9 cellular contexts compared by ENCODE assay signal in the genomic region with DNA sequence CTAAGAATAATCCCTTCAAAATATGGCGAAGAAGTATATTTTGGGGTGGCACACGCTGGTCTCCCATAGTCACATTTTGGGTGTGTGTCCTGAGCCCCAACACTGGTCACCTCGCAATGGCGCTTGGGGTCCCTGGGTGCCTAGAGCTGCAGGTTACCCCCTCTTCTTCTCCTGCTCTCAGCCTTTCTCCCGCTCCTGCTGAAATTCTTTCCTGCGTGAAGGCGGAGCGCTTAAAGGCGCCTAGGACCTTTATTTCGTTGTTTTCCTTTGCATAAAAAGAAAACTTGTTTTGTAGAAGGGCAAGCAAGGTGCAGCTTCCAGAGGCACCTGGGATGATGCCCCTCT. TPM values are rescaled to one million over a fixed set of nuclear protein-coding genes. Genes with fewer than 3 reads are reported as not detected.
DNase-seq lines count a peak whose midpoint lies in the region; TF ChIP-seq lines count a peak whose summit lies in the region.
"Had no signal": no experiment of that assay in that cellular context is flagged by ENCODE, and none has a peak within 500 bp of the region (broad histone marks: within the 10 kb centered on the region; RNA-seq: fewer than 3 reads in every experiment).

No MANE protein-coding gene starts in this region.

- H4K91ac ChIP-seq in neuronal stem cell (ENCODE audit: low read depth, low read length, poor library complexity), result no peak overlapping the region

- CTCF ChIA-PET in CD4-positive, alpha-beta memory T cell (lab: Charles Lee; ENCODE audit: partially characterized antibody), result interaction anchor here (1.2 to 7.8 kb wide), 2 partner anchors 13 to 23 kb away, joined by 4 to 142 read pairs; no protein-coding TSS in a partner anchor

- intact Hi-C loops in CD4-positive, alpha-beta memory T cell (cut with micrococcal nuclease), result loop anchor here (5.0 kb wide), 1 partner anchor 51 kb away; no protein-coding TSS in a partner anchor

- H3K27me3 ChIP-seq in CD4-positive, alpha-beta memory T cell (ENCODE audit: insufficient read depth, low read length), result no peaks in the 10 kb centered on the region
- H3K27me3 ChIP-seq in Loucy (ENCODE audit: insufficient read depth, low read length, poor library complexity, severe bottlenecking), result peaks cover 23% of the 10 kb centered on the region
- H3K27me3 ChIP-seq in ectodermal cell (ENCODE audit: control insufficient read depth, insufficient read depth, low read length, poor library complexity, severe bottlenecking), result peaks cover 51% of the 10 kb centered on the region
- H3K27me3 ChIP-seq in neuronal stem cell (ENCODE audit: control insufficient read depth in 3 of 3, insufficient read depth in 3 of 3, low read depth in 1 of 3, low read length in 3 of 3), result peaks cover 0 to 80% (median 24%) of the 10 kb centered on the region in 3 experiments

- H3K36me3 ChIP-seq in CD4-positive, alpha-beta memory T cell (ENCODE audit: insufficient read depth, low read length), result no peaks in the 10 kb centered on the region
- H3K36me3 ChIP-seq in Loucy (ENCODE audit: insufficient read depth, low read length) (no peaks in the 10 kb centered on the region), ectodermal cell (ENCODE audit: control insufficient read depth, insufficient read depth, low read length) (no peaks in the 10 kb centered on the region), neuronal stem cell (replicated peaks in 1 of 2; ENCODE audit: control insufficient read depth in 2 of 2, insufficient read depth in 2 of 2, low read length in 2 of 2) (no peaks in the 10 kb centered on the region)

- no peaks in the 10 kb centered on the region for H3F3A ChIP-seq in Loucy (ENCODE audit: low read depth)

- no peak overlapping the region for H3K14ac ChIP-seq in neuronal stem cell (ENCODE audit: low read length)

- no peaks in the 10 kb centered on the region for H4K20me1 ChIP-seq in Loucy (ENCODE audit: insufficient read depth, low read length, poor library complexity, severe bottlenecking)

- no peak for TF ChIP-seq CTCF in Loucy (conservative IDR thresholded peaks at IDR 0.05; ENCODE audit: low read length)

- peak overlapping the region; percentile 71 for H3K27ac ChIP-seq in CD4-positive, alpha-beta memory T cell (ENCODE audit: low read depth, low read length)
- no peak overlapping the region for H3K27ac ChIP-seq in ectodermal cell (ENCODE audit: insufficient read depth, low read depth, low read length, poor library complexity, severe bottlenecking)
- no peak overlapping the region for H3K27ac ChIP-seq in neuronal stem cell (replicated peaks; ENCODE audit: low read length)
- H3K27ac ChIP-seq: VCaP had no signal

- peak overlapping the region; percentile 95 to 100 (median 97) for H3K27ac Mint-ChIP-seq in CD4-positive, alpha-beta memory T cell

- no peaks in the 10 kb centered on the region for H3K9me2 ChIP-seq in Loucy (replicated peaks; ENCODE audit: low read depth, low read length)

- no peak overlapping the region for H3K4ac ChIP-seq in neuronal stem cell (ENCODE audit: low read length)

- H3K4me1 ChIP-seq in CD4-positive, alpha-beta memory T cell (ENCODE audit: insufficient read depth, low read length), result peaks cover 40% of the 10 kb centered on the region
- H3K4me1 ChIP-seq in Loucy (ENCODE audit: insufficient read depth, low read length, poor library complexity, severe bottlenecking) (peaks cover 12% of the 10 kb centered on the region), ectodermal cell (ENCODE audit: control insufficient read depth, insufficient read depth, low read length) (peaks cover 3% of the 10 kb centered on the region), neuronal stem cell (ENCODE audit: control insufficient read depth in 2 of 2, insufficient read depth in 1 of 2, low read depth in 1 of 2, low read length in 2 of 2) (peaks cover 3% of the 10 kb centered on the region in 2 donors)

- no peak overlapping the region for H4K8ac ChIP-seq in neuronal stem cell (ENCODE audit: low read depth, low read length)

- H3K4me3 ChIP-seq in CD4-positive, alpha-beta memory T cell (ENCODE audit: low read length in 2 of 2), result peak overlapping the region; percentile 84 to 96
- peak overlapping the region; percentile 66 for H3K4me3 ChIP-seq in Loucy (ENCODE audit: low read length, poor library complexity, severe bottlenecking)
- peak overlapping the region; percentile 46 for H3K4me3 ChIP-seq in ectodermal cell (ENCODE audit: insufficient read depth, low read depth, low read length)
- no peak overlapping the region for H3K4me3 ChIP-seq in neuronal stem cell (ENCODE audit: low read length in 2 of 2)

- no peaks in the 10 kb centered on the region for H3K27me3 Mint-ChIP-seq in CD4-positive, alpha-beta memory T cell

- H2BK120ac ChIP-seq in neuronal stem cell (ENCODE audit: low read depth, low read length), result no peak overlapping the region

- no peak overlapping the region for H2AK5ac ChIP-seq in neuronal stem cell (ENCODE audit: low read depth, low read length)

- no peak overlapping the region for H3K18ac ChIP-seq in neuronal stem cell (ENCODE audit: low read length)

- peak in 1 of 5 donors; percentile 13 for DNase-seq in CD4-positive, alpha-beta memory T cell
- no peak for DNase-seq in neuronal stem cell (ENCODE audit: low spot score)
- DNase-seq in occipital lobe (lab: John Stamatoyannopoulos, UW), result no peak
- DNase-seq in AG08395 (ENCODE audit: low spot score), result no peak
- no peak for DNase-seq in kidney glomerular epithelial cell (lab: John Stamatoyannopoulos, UW)
- DNase-seq in HUDEP-2 (lab: John Stamatoyannopoulos, UW; ENCODE audit: unreplicated experiment in 76 of 76), result no peak

- no peak overlapping the region for H2BK12ac ChIP-seq in neuronal stem cell (ENCODE audit: low read length)

- H2BK15ac ChIP-seq in neuronal stem cell (ENCODE audit: low read length), result no peak overlapping the region

- H3K36me3 Mint-ChIP-seq in CD4-positive, alpha-beta memory T cell, result peaks cover 0 to 28% of the 10 kb centered on the region in 2 donors

- no peaks in the 10 kb centered on the region for H3K9me3 ChIP-seq in CD4-positive, alpha-beta memory T cell (ENCODE audit: control insufficient read depth in 1 of 2, low read length in 2 of 2)
- H3K9me3 ChIP-seq in Loucy (ENCODE audit: insufficient read depth, low read depth, low read length) (no peaks in the 10 kb centered on the region), ectodermal cell (ENCODE audit: control insufficient read depth, low read length) (no peaks in the 10 kb centered on the region), neuronal stem cell (replicated peaks in 1 of 2; ENCODE audit: control insufficient read depth in 2 of 2, insufficient read depth in 1 of 2, low read depth in 1 of 2, low read length in 2 of 2) (no peaks in the 10 kb centered on the region)

- H3K4me2 ChIP-seq in Loucy (ENCODE audit: low read depth, low read length, poor library complexity, severe bottlenecking) (peak overlapping the region; percentile 71), neuronal stem cell (ENCODE audit: insufficient read depth, low read length, poor library complexity, severe bottlenecking) (peak overlapping the region; percentile 87)

- no peak overlapping the region for H3K23ac ChIP-seq in neuronal stem cell (ENCODE audit: low read depth, low read length, poor library complexity)

- H2AFZ ChIP-seq in Loucy (ENCODE audit: low read length) (peak overlapping the region; percentile 17; the same call in 1 of the 2 replicates), neuronal stem cell (ENCODE audit: low read length) (peak overlapping the region; percentile 89)

- peaks cover 0 to 1% (median 0%) of the 10 kb centered on the region in 8 donors for H3K9me3 Mint-ChIP-seq in CD4-positive, alpha-beta memory T cell

- WGBS in ectodermal cell, 2 experiments, result 39 to 42% methylated on average over 10 of the region's 10 CpGs
- no CpG with 5 or more reads among the region's 10 CpGs for whole genome bisulfite sequencing in neuronal stem cell (ENCODE audit: extremely low coverage in 2 of 2, insufficient read length in 2 of 2, insufficient replicate concordance in 1 of 2), 2 donors

- no peaks in the 10 kb centered on the region for H3K79me2 ChIP-seq in Loucy (ENCODE audit: insufficient read depth, low read length)

- peaks cover 24 to 63% (median 44%) of the 10 kb centered on the region in 4 donors for H3K4me1 Mint-ChIP-seq in CD4-positive, alpha-beta memory T cell

- H2BK5ac ChIP-seq in neuronal stem cell (ENCODE audit: low read length), result no peak overlapping the region

- H3K4me3 Mint-ChIP-seq in CD4-positive, alpha-beta memory T cell, result peak overlapping the region; percentile 99 to 100 (median 100)

- H3K79me1 ChIP-seq in neuronal stem cell (ENCODE audit: low read depth, low read length), result no peaks in the 10 kb centered on the region

- POLR2A ChIA-PET in CD4-positive, alpha-beta memory T cell (lab: Charles Lee; ENCODE audit: partially characterized antibody), result interaction anchor here (1.0 to 12.7 kb wide), 11 partner anchors 13 to 217 kb away, joined by 3 to 658 read pairs (median 24); a partner anchor contains a TSS

- H3K9ac ChIP-seq in Loucy (ENCODE audit: low read depth, low read length, poor library complexity, severe bottlenecking) (no peak overlapping the region), neuronal stem cell (ENCODE audit: low read depth, low read length, poor library complexity) (no peak overlapping the region)

RNA-seq across cellular contexts. Expression of a gene that starts 0.3 kb away (rescaled TPM):
- 100 to 1,000 TPM; 220 to 236 TPM for total RNA-seq in CD4-positive, alpha-beta memory T cell
- 100 to 1,000 TPM in 1 of 2 donors, 10 to 100 TPM in 1; 57.1 to 110 TPM for polyA plus RNA-seq in CD4-positive, alpha-beta memory T cell
- polyA plus RNA-seq in ectodermal cell (2013, experiment 1 of 4), result 5.2 TPM
- polyA plus RNA-seq in ectodermal cell (2013, experiment 2 of 4), result 6.6 TPM
- 5.0 TPM for polyA plus RNA-seq in ectodermal cell (2013, experiment 3 of 4)
- polyA plus RNA-seq in ectodermal cell (2013, experiment 4 of 4), result 5.2 TPM
- 5.9 TPM for polyA plus RNA-seq in neuronal stem cell (2013, experiment 1 of 2)
- 6.2 TPM for polyA plus RNA-seq in neuronal stem cell (2013, experiment 2 of 2)
- 13.3 TPM for total RNA-seq in occipital lobe

Comparison
In these comparisons a context has a peak if more than half of its experiments do, and no peak if none do; other contexts are left out.
1. H3K4me3 ChIP-seq: peak in CD4-positive, alpha-beta memory T cell (2 of 2), Loucy (single experiment) and ectodermal cell (single experiment); none in neuronal stem cell (0 of 2).
2. RNA of a gene that starts 0.3 kb away (total RNA-seq): 220 to 236 TPM in CD4-positive, alpha-beta memory T cell; 13.3 TPM in occipital lobe (single experiment); every median in the first group is over 10 times any median in the second.